In genomic region chr2:58852905-58853304, GRCh38 we compare ENCODE assay signal across 28 cellular contexts.
"Had no signal": no experiment of that assay in that cellular context is flagged by ENCODE, and none has a peak within 500 bp of the region (broad histone marks: within the 10 kb centered on the region; RNA-seq: fewer than 3 reads in every experiment).

No MANE protein-coding gene starts in this region.

- H3K9ac ChIP-seq: KMS-11 had no signal

- H3K27me3 ChIP-seq: MG63 had no signal

- H3K27ac ChIP-seq: KMS-11 had no signal

- H3K4me3 ChIP-seq: MG63 had no signal

- DNase-seq: Karpas-422, Kasumi-1, KG1, MG63, MM.1S, MV-4-11, NCI-H1048, NCI-H1092, NCI-H1092 treated with DMSO at 0.1 percent for 48 hours, NCI-H1105, NCI-H1105 treated with DMSO at 0.1 percent for 48 hours, NCI-H1417 treated with DMSO at 0.1 percent for 48 hours, NCI-H1436, NCI-H1436 treated with DMSO at 0.1 percent for 48 hours, NCI-H1694, NCI-H1694 treated with DMSO at 0.1 percent for 48 hours, NCI-H187, NCI-H187 treated with DMSO at 0.1 percent for 48 hours, NCI-H1930, NCI-H2029, NCI-H2029 treated with DMSO at 0.1 percent for 48 hours, NCI-H2081 treated with DMSO at 0.1 percent for 48 hours, NCI-H2107, NCI-H2227 treated with DMSO at 0.1 percent for 48 hours, NCI-H226, NCI-H446, NCI-H446 treated with DMSO at 0.1 percent for 48 hours had no signal

- H3K36me3 ChIP-seq: MG63 had no signal

- H3K4me2 ChIP-seq: KMS-11 had no signal
